29 cellular contexts compared by ENCODE assay signal in genomic region chr10:111830360-111830759, GRCh38.
"Had no signal": no experiment of that assay in that cellular context is flagged by ENCODE, and none has a peak within 500 bp of the region (broad histone marks: within the 10 kb centered on the region; RNA-seq: fewer than 3 reads in every experiment).

No MANE protein-coding gene starts in this region.

- H3K27me3 Mint-ChIP-seq: activated B cell treated with CpG ODN at 0.5 μM for 24 hours; stimulated activated naive B cell treated with anti-CD40 and anti-IgM and Interleukin-4, amounts not matched to agents 10 μg/mL and 1 μg/mL and 100 μg/mL, for 72 hours had no signal

- DNase-seq: activated B cell treated with CpG ODN at 0.5 μM for 24 hours; activated CD4-positive, alpha-beta T cell treated with anti-CD3 and anti-CD28 coated beads, Interleukin-2, amount 50 U/mL, for 1 hour; activated CD8-positive, alpha-beta T cell treated with anti-CD3 and anti-CD28 coated beads for 36 hours; activated naive CD4-positive, alpha-beta T cell; activated T-cell treated with anti-CD3 and anti-CD28 coated beads, Interleukin-2, amount 50 U/mL, for 48 hours; anterior cingulate cortex; cerebellar nuclear complex; colonic mucosa; dorsolateral prefrontal cortex; effector memory CD4-positive, alpha-beta T cell; erythroblast; heart left ventricle; left ventricle myocardium inferior; naive thymus-derived CD8-positive, alpha-beta T cell; sigmoid colon; stimulated activated CD4-positive, alpha-beta T cell treated with anti-CD3 and anti-CD28 coated beads, Interleukin-15, amount 100 ng/mL, for 24 hours; stimulated activated CD4-positive, alpha-beta T cell treated with anti-CD3 and anti-CD28 coated beads, Interleukin-2, amount 100 ng/mL, for 24 hours; stimulated activated naive B cell treated with anti-CD40 and anti-IgM and Interleukin-4, amounts not matched to agents 10 μg/mL and 1 μg/mL and 100 μg/mL, for 72 hours; stomach; SW 1271; T1000; thyroid gland had no signal

- H3K36me3 ChIP-seq: cardiac muscle cell, colonic mucosa, heart left ventricle, left ventricle myocardium inferior, neutrophil, sigmoid colon, stomach, thyroid gland had no signal

- H3K9me3 ChIP-seq: colonic mucosa, heart left ventricle, left ventricle myocardium inferior, neutrophil, sigmoid colon, stomach, thyroid gland had no signal

- H3K4me3 ChIP-seq: cardiac muscle cell, colonic mucosa, dorsolateral prefrontal cortex, heart left ventricle, left ventricle myocardium inferior, sigmoid colon, SK-N-MC, stomach, thyroid gland had no signal

- H3K36me3 Mint-ChIP-seq: activated naive CD4-positive, alpha-beta T cell treated with anti-CD3 and anti-CD28 coated beads, Interleukin-2, amount 50 U/mL, for 72 hours; naive thymus-derived CD8-positive, alpha-beta T cell; stimulated activated naive B cell treated with anti-CD40 and anti-IgM and Interleukin-4, amounts not matched to agents 10 μg/mL and 1 μg/mL and 100 μg/mL, for 72 hours had no signal

- H3K4me1 Mint-ChIP-seq: activated B cell treated with CpG ODN at 0.5 μM for 24 hours; naive thymus-derived CD8-positive, alpha-beta T cell; stimulated activated naive B cell treated with anti-CD40 and anti-IgM and Interleukin-4, amounts not matched to agents 10 μg/mL and 1 μg/mL and 100 μg/mL, for 72 hours had no signal

- H3K27ac Mint-ChIP-seq: activated B cell treated with CpG ODN at 0.5 μM for 24 hours; activated CD8-positive, alpha-beta T cell treated with anti-CD3 and anti-CD28 coated beads for 36 hours; activated naive CD4-positive, alpha-beta T cell treated with anti-CD3 and anti-CD28 coated beads, Interleukin-2, amount 50 U/mL, for 72 hours; activated T-helper 2 cell treated with anti-CD3 and anti-CD28 coated beads, Interferon-gamma antibody, Interleukin-2, Interleukin-4, amounts not matched to agents 10 μg/mL and 5 μg/mL and 100 μg/mL, durations not matched to agents 14 hours and 24 hours and 36 hours; naive thymus-derived CD8-positive, alpha-beta T cell; progenitor cell of endocrine pancreas; stimulated activated naive B cell treated with anti-CD40 and anti-IgM and Interleukin-4, amounts not matched to agents 10 μg/mL and 1 μg/mL and 100 μg/mL, for 72 hours; T-helper 1 cell treated with Interleukin-12 subunit alpha and Interleukin-12 subunit beta and Interleukin-4 antibody, amounts not matched to agents 30 μg/mL and 1 μg/mL, for 36 hours had no signal

- ATAC-seq: activated CD8-positive, alpha-beta T cell treated with anti-CD3 and anti-CD28 coated beads for 36 hours; activated naive CD4-positive, alpha-beta T cell treated with anti-CD3 and anti-CD28 coated beads, Interleukin-2, amount 50 U/mL, for 72 hours; heart left ventricle; naive thymus-derived CD8-positive, alpha-beta T cell; stimulated activated naive B cell treated with anti-CD40 and anti-IgM and Interleukin-4, amounts not matched to agents 10 μg/mL and 1 μg/mL and 100 μg/mL, for 72 hours had no signal

- H3K9me3 Mint-ChIP-seq: activated B cell treated with CpG ODN at 0.5 μM for 24 hours; activated CD8-positive, alpha-beta T cell treated with anti-CD3 and anti-CD28 coated beads for 36 hours; activated naive CD4-positive, alpha-beta T cell treated with anti-CD3 and anti-CD28 coated beads, Interleukin-2, amount 50 U/mL, for 72 hours; activated T-helper 2 cell treated with anti-CD3 and anti-CD28 coated beads, Interferon-gamma antibody, Interleukin-2, Interleukin-4, amounts not matched to agents 10 μg/mL and 5 μg/mL and 100 μg/mL, durations not matched to agents 14 hours and 24 hours and 36 hours; naive thymus-derived CD8-positive, alpha-beta T cell; stimulated activated naive B cell treated with anti-CD40 and anti-IgM and Interleukin-4, amounts not matched to agents 10 μg/mL and 1 μg/mL and 100 μg/mL, for 72 hours; T-helper 1 cell treated with Interleukin-12 subunit alpha and Interleukin-12 subunit beta and Interleukin-4 antibody, amounts not matched to agents 30 μg/mL and 1 μg/mL, for 36 hours had no signal

- H3K4me1 ChIP-seq: colonic mucosa, left ventricle myocardium inferior, stomach, thyroid gland had no signal

- H3K4me3 Mint-ChIP-seq: activated B cell treated with CpG ODN at 0.5 μM for 24 hours; activated CD8-positive, alpha-beta T cell treated with anti-CD3 and anti-CD28 coated beads for 36 hours; naive thymus-derived CD8-positive, alpha-beta T cell; stimulated activated naive B cell treated with anti-CD40 and anti-IgM and Interleukin-4, amounts not matched to agents 10 μg/mL and 1 μg/mL and 100 μg/mL, for 72 hours; T-helper 1 cell treated with Interleukin-12 subunit alpha and Interleukin-12 subunit beta and Interleukin-4 antibody, amounts not matched to agents 30 μg/mL and 1 μg/mL, for 36 hours had no signal

- H3K27me3 ChIP-seq: cardiac muscle cell, colonic mucosa, neutrophil, sigmoid colon, stomach, thyroid gland had no signal

- H3K27ac ChIP-seq: cardiac muscle cell, colonic mucosa, dorsolateral prefrontal cortex, heart left ventricle, left ventricle myocardium inferior, neutrophil, SK-N-MC, stomach, thyroid gland had no signal
